8 cellular contexts compared by ENCODE assay signal in genomic region chr1:32242341-32242851, GRCh38. TPM values are rescaled to one million over a fixed set of nuclear protein-coding genes. Genes with fewer than 3 reads are reported as not detected.
DNase-seq lines count a peak whose midpoint lies in the region; ATAC-seq and TF ChIP-seq lines count a peak whose summit lies in the region.

No MANE protein-coding gene starts in this region.

- no peaks in the 10 kb centered on the region for H3K9me3 Mint-ChIP-seq in nephron

- ATAC-seq in sciatic nerve (no peak), GM18517 (IDR thresholded peaks at IDR 0.05; ENCODE audit: unreplicated experiment) (no peak), HG02970 (IDR thresholded peaks at IDR 0.05; ENCODE audit: low FRiP score, unreplicated experiment) (no peak)

- peak overlapping the region; percentile 55 to 93 (median 92) for H3K4me3 Mint-ChIP-seq in nephron

- H3K27me3 Mint-ChIP-seq in nephron (ENCODE audit: low read depth), result no peaks in the 10 kb centered on the region

- DNase-seq in COLO668 (lab: John Stamatoyannopoulos, UW; ENCODE audit: unreplicated experiment) (peak; percentile 58), Kasumi-1 (lab: John Stamatoyannopoulos, UW) (peak; percentile 58 to 61), dermis blood vessel endothelial cell (peak; percentile 67), sciatic nerve (ENCODE audit: low spot score) (no peak), amniotic stem cell (lab: John Stamatoyannopoulos, UW) (no peak)

- no peaks in the 10 kb centered on the region for H3K36me3 Mint-ChIP-seq in nephron (ENCODE audit: low read depth)

- peaks cover 17% of the 10 kb centered on the region for H3K4me1 Mint-ChIP-seq in nephron

- H3K27ac Mint-ChIP-seq in nephron, result peak overlapping the region; percentile 65 to 77 (median 71)

- intact Hi-C loops in sciatic nerve (cut with DNase I), result no loop called here

- no peak for TF ChIP-seq CTCF in nephron (IDR thresholded peaks at IDR 0.05; ENCODE audit: unreplicated experiment in 3 of 3)

RNA-seq across cellular contexts. Expression of gene FAM167B, which starts 4.6 kb away (rescaled TPM):
- 2.4 and 30.8 TPM in 2 replicates for total RNA-seq in dermis blood vessel endothelial cell
- 16.1 TPM for total RNA-seq in sciatic nerve

RNA-seq across cellular contexts. Expression of gene LCK, which starts 8.7 kb away (rescaled TPM):
- 0.09 and 0.17 TPM in 2 replicates for total RNA-seq in dermis blood vessel endothelial cell
- 3.2 TPM for total RNA-seq in sciatic nerve

RNA-seq across cellular contexts. Expression of gene EIF3I, which starts 20.2 kb away (rescaled TPM):
- total RNA-seq in dermis blood vessel endothelial cell (339 and 353 TPM in 2 replicates), sciatic nerve (92.3 TPM)

RNA-seq across cellular contexts. Expression of gene TMEM234, which starts 20.2 kb away (rescaled TPM):
- 9.2 and 12.3 TPM in 2 replicates for total RNA-seq in dermis blood vessel endothelial cell
- total RNA-seq in sciatic nerve, result 27.0 TPM

RNA-seq across cellular contexts. Expression of gene DCDC2B, which starts 33.5 kb away (rescaled TPM):
- total RNA-seq in dermis blood vessel endothelial cell, result not detected in 2 replicates
- not detected for total RNA-seq in sciatic nerve

Comparison
In these comparisons a context has a peak if more than half of its experiments do, and no peak if none do; other contexts are left out.
1. DNase-seq: peak in COLO668 (single experiment), Kasumi-1 (2 of 2) and dermis blood vessel endothelial cell (single experiment); none in sciatic nerve (single experiment) and amniotic stem cell (single experiment).